ENCODE assay signal across 11 cellular contexts in genomic region chr5:96931605-96932004, GRCh38. TPM values are rescaled to one million over a fixed set of nuclear protein-coding genes. Genes with fewer than 3 reads are reported as not detected.
DNase-seq lines count a peak whose midpoint lies in the region; ATAC-seq and TF ChIP-seq lines count a peak whose summit lies in the region.
"Had no signal": no experiment of that assay in that cellular context is flagged by ENCODE, and none has a peak within 500 bp of the region (broad histone marks: within the 10 kb centered on the region; RNA-seq: fewer than 3 reads in every experiment).

No MANE protein-coding gene starts in this region.

- H3K27ac ChIP-seq in DND-41 (ENCODE audit: low read length) = 0 out of 2 replicates have a peak overlapping the region, but pooled peaks have one; percentile 21
- H3K27ac ChIP-seq: hepatocyte, testis had no signal

- H3K27me3 ChIP-seq in DND-41 (ENCODE audit: insufficient read depth, low read length, poor library complexity) = no peaks in the 10 kb centered on the region
- H3K27me3 ChIP-seq: hepatocyte, testis had no signal

- no peaks in the 10 kb centered on the region for H3K9me3 Mint-ChIP-seq in activated naive CD8-positive, alpha-beta T cell treated with anti-CD3 and anti-CD28 coated beads, Interleukin-2, amount 50 U/mL, for 24 hours

- peaks cover 44% of the 10 kb centered on the region for H3K79me2 ChIP-seq in DND-41 (ENCODE audit: insufficient read depth, low read length)

- no peak overlapping the region; a peak in 1 of 4 replicates for H3K4me3 ChIP-seq in DND-41 (ENCODE audit: low read depth in 1 of 2, low read length in 2 of 2)
- H3K4me3 ChIP-seq: hepatocyte, lung, testis had no signal

- no peak for TF ChIP-seq CTCF in DND-41 (IDR thresholded peaks at IDR 0.05; ENCODE audit: borderline replicate concordance, extremely low read depth, low read length, poor library complexity, severe bottlenecking)
- TF ChIP-seq CTCF in omental fat pad (IDR thresholded peaks at IDR 0.05) = no peak
- no peak for TF ChIP-seq CTCF in GM20000 (IDR thresholded peaks at IDR 0.05; ENCODE audit: extremely low read depth, missing control alignments)

- ATAC-seq in DND-41 (ENCODE audit: insufficient read depth, low read depth) (no peak), omental fat pad (ENCODE audit: low FRiP score) (no peak)
- ATAC-seq in activated naive CD8-positive, alpha-beta T cell treated with anti-CD3 and anti-CD28 coated beads, Interleukin-2, amount 50 U/mL, for 24 hours = no peak

- peaks cover 7% of the 10 kb centered on the region; the same call in 1 of the 2 replicates for H3K36me3 ChIP-seq in DND-41 (ENCODE audit: insufficient read depth, low read length)

- H3K4me1 Mint-ChIP-seq in activated naive CD8-positive, alpha-beta T cell treated with anti-CD3 and anti-CD28 coated beads, Interleukin-2, amount 50 U/mL, for 24 hours = peaks cover 54% of the 10 kb centered on the region

- DNase-seq in Ammon's horn (ENCODE audit: low spot score) = peak; percentile 53
- no peak for DNase-seq in DND-41
- peak; percentile 29 for DNase-seq in NCI-H226
- DNase-seq in activated naive CD8-positive, alpha-beta T cell treated with anti-CD3 and anti-CD28 coated beads, Interleukin-2, amount 50 U/mL, for 24 hours = no peak
- no peak for DNase-seq in omental fat pad (ENCODE audit: low spot score)
- no peak for DNase-seq in GM20000 (ENCODE audit: low spot score)
- DNase-seq in NCI-H526 treated with DMSO at 0.1 percent for 48 hours (lab: John Stamatoyannopoulos, UW) = no peak
- no peak for DNase-seq in amniotic stem cell (lab: John Stamatoyannopoulos, UW)
- DNase-seq: testis had no signal

- 0 out of 2 replicates have a peak overlapping the region, but pooled peaks have one; percentile 81 for H3K9ac ChIP-seq in DND-41 (ENCODE audit: low read depth, low read length)

- no peaks in the 10 kb centered on the region for H4K20me1 ChIP-seq in DND-41 (ENCODE audit: insufficient read depth, low read length)

- no peaks in the 10 kb centered on the region for H3K9me3 ChIP-seq in DND-41 (ENCODE audit: insufficient read depth, low read length, severe bottlenecking)
- H3K9me3 ChIP-seq: testis had no signal

- peaks cover 4% of the 10 kb centered on the region for H3K36me3 Mint-ChIP-seq in activated naive CD8-positive, alpha-beta T cell treated with anti-CD3 and anti-CD28 coated beads, Interleukin-2, amount 50 U/mL, for 24 hours (ENCODE audit: low read depth)

- peak overlapping the region; percentile 21 for H3K27ac Mint-ChIP-seq in activated naive CD8-positive, alpha-beta T cell treated with anti-CD3 and anti-CD28 coated beads, Interleukin-2, amount 50 U/mL, for 24 hours

- H3K4me3 Mint-ChIP-seq in activated naive CD8-positive, alpha-beta T cell treated with anti-CD3 and anti-CD28 coated beads, Interleukin-2, amount 50 U/mL, for 24 hours = peak overlapping the region; percentile 6

- peaks cover 46% of the 10 kb centered on the region for H3K4me1 ChIP-seq in DND-41 (ENCODE audit: insufficient read depth, low read length)

- H3K27me3 Mint-ChIP-seq in activated naive CD8-positive, alpha-beta T cell treated with anti-CD3 and anti-CD28 coated beads, Interleukin-2, amount 50 U/mL, for 24 hours = peaks cover 2% of the 10 kb centered on the region

- no peak overlapping the region for H2AFZ ChIP-seq in DND-41 (ENCODE audit: low read depth, low read length)
- H2AFZ ChIP-seq: hepatocyte had no signal

- peak overlapping the region; percentile 78 for H3K4me2 ChIP-seq in DND-41 (ENCODE audit: insufficient read depth, low read length)
- H3K4me2 ChIP-seq: hepatocyte had no signal

RNA-seq across cellular contexts. Expression of gene LNPEP, which starts 4.3 kb away (rescaled TPM):
- 100 to 1,000 TPM in 1 of 4 donors, 10 to 100 TPM in 3; 51.4 to 155 (median 62.8) TPM for total RNA-seq in omental fat pad

RNA-seq across cellular contexts. Expression of gene ERAP2, which starts 55.3 kb away (rescaled TPM):
- 10 to 100 TPM; 15.1 to 57.4 (median 16.9) TPM for total RNA-seq in omental fat pad

Comparison
In these comparisons a context has a peak if more than half of its experiments do, and no peak if none do; other contexts are left out.
1. DNase-seq: peak in Ammon's horn (single experiment) and NCI-H226 (single experiment); none in DND-41 (single experiment), activated naive CD8-positive, alpha-beta T cell treated with anti-CD3 and anti-CD28 coated beads, Interleukin-2, amount 50 U/mL, for 24 hours (single experiment), omental fat pad (single experiment), GM20000 (single experiment), NCI-H526 treated with DMSO at 0.1 percent for 48 hours (single experiment) and amniotic stem cell (single experiment).